19 cellular contexts compared by ENCODE assay signal in genomic region chr1:217014066-217014465, GRCh38.
"Had no signal": no experiment of that assay in that cellular context is flagged by ENCODE, and none has a peak within 500 bp of the region (broad histone marks: within the 10 kb centered on the region; RNA-seq: fewer than 3 reads in every experiment).

No MANE protein-coding gene starts in this region.

- H3K4me3 ChIP-seq: adrenal gland had no signal

- DNase-seq: activated CD4-positive, alpha-beta T cell treated with anti-CD3 and anti-CD28 coated beads for 48 hours; activated CD4-positive, alpha-beta T cell treated with anti-CD3 and anti-CD28 coated beads, Interleukin-2, amount 50 U/mL, for 4 hours; activated CD4-positive, CD25-positive, alpha-beta regulatory T cell treated with anti-CD3 and anti-CD28 coated beads, Interleukin-2, amount 50 U/mL, for 72 hours; activated CD8-positive, alpha-beta memory T cell treated with anti-CD3 and anti-CD28 coated beads, Interleukin-2, amount 50 U/mL, for 48 hours; activated CD8-positive, alpha-beta T cell treated with anti-CD3 and anti-CD28 coated beads, Interleukin-2, amount 10 ng/mL, durations not matched to agents 7 days and 5 days; activated naive CD4-positive, alpha-beta T cell treated with anti-CD3 and anti-CD28 coated beads, Interleukin-2, amount 50 U/mL, for 16 hours; activated naive CD8-positive, alpha-beta T cell treated with anti-CD3 and anti-CD28 coated beads, Interleukin-2, amount 10 ng/mL, durations not matched to agents 7 days and 5 days; activated T-cell treated with anti-CD3 and anti-CD28 coated beads, Interleukin-2, amount 50 U/mL, for 1 hour; adrenal gland; anterior cingulate cortex; Kasumi-1; KBM-7; NCI-H1930; NCI-H2107; NCI-H446 treated with DMSO at 0.1 percent for 48 hours; NCI-H524 treated with DMSO at 0.1 percent for 48 hours; NCI-H82; PC-3; SHP77 treated with DMSO at 0.1 percent for 48 hours had no signal

- H3K27ac ChIP-seq: adrenal gland had no signal

- H3K9me3 ChIP-seq: adrenal gland had no signal

- H3K36me3 ChIP-seq: adrenal gland had no signal

- H3K4me1 ChIP-seq: adrenal gland had no signal

- H3K27me3 ChIP-seq: adrenal gland had no signal
